11 cellular contexts compared by ENCODE assay signal in genomic region chr11:995752-996420, GRCh38. TPM values are rescaled to one million over a fixed set of nuclear protein-coding genes. Genes with fewer than 3 reads are reported as not detected.
A peak's percentile ranks its signal among the peaks of the same experiment; 100 is the strongest.
DNase-seq lines count a peak whose midpoint lies in the region; ATAC-seq and TF ChIP-seq lines count a peak whose summit lies in the region.
"Had no signal": no experiment of that assay in that cellular context is flagged by ENCODE, and none has a peak within 500 bp of the region (broad histone marks: within the 10 kb centered on the region; RNA-seq: fewer than 3 reads in every experiment).

No MANE protein-coding gene starts in this region.

- CTCF ChIA-PET in GM10248 (lab: Yijun Ruan, JAX) = interaction anchor here (1.1 to 1.7 kb wide), 3 partner anchors 18 to 63 kb away, joined by 3 to 4 read pairs (median 3); no protein-coding TSS in a partner anchor
- CTCF ChIA-PET in OCI-LY7 (lab: Charles Lee; ENCODE audit: unreplicated experiment) = no interaction called here

- H3K4me1 ChIP-seq in upper lobe of right lung (no peaks in the 10 kb centered on the region), OCI-LY7 (ENCODE audit: insufficient read depth, low read length, poor library complexity, severe bottlenecking) (no peaks in the 10 kb centered on the region)
- H3K4me1 ChIP-seq: adrenal gland had no signal

- intact Hi-C loops in upper lobe of right lung (cut with DNase I) (no loop called here), OCI-LY7 (cut with micrococcal nuclease; ENCODE audit: unreplicated experiment) (no loop called here)

- H2AFZ ChIP-seq in OCI-LY7 (ENCODE audit: low read length) = no peak overlapping the region

- BruUV-seq in OCI-LY7 (replicated peaks; lab: Mats Ljungman, UMichigan) = no TSS peak

- H3K4me2 ChIP-seq in OCI-LY7 (ENCODE audit: low read length) = no peak overlapping the region

- no peaks in the 10 kb centered on the region for H3K9me2 ChIP-seq in OCI-LY7 (ENCODE audit: insufficient read depth, low read length)

- DNase-seq in GM10248 (ENCODE audit: extremely low spot score) (peak; percentile 88), kidney tubule cell (ENCODE audit: low spot score) (peak; percentile 91), upper lobe of right lung (no peak), OCI-LY7 (ENCODE audit: low spot score) (no peak), NCI-H774 (lab: John Stamatoyannopoulos, UW) (no peak), NCI-H2107 (lab: John Stamatoyannopoulos, UW) (no peak)
- DNase-seq: mesendoderm, NCI-H187 treated with DMSO at 0.1 percent for 48 hours had no signal

- no peaks in the 10 kb centered on the region for H3K79me2 ChIP-seq in OCI-LY7 (ENCODE audit: insufficient read depth, low read depth, low read length)

- no peaks in the 10 kb centered on the region for H4K20me1 ChIP-seq in OCI-LY7 (ENCODE audit: insufficient read depth, low read length)

- TF ChIP-seq CTCF in GM10248 (IDR thresholded peaks at IDR 0.05; ENCODE audit: control extremely low read depth, extremely low read depth, low read depth, missing control alignments) = no peak
- no peak for TF ChIP-seq CTCF in upper lobe of right lung (IDR thresholded peaks at IDR 0.05)
- TF ChIP-seq CTCF in OCI-LY7 (conservative IDR thresholded peaks at IDR 0.05; ENCODE audit: low read length) = no peak

- ATAC-seq in GM21515 (IDR thresholded peaks at IDR 0.05; ENCODE audit: unreplicated experiment) (peak; percentile 47), upper lobe of right lung (no peak)

- H3K27me3 ChIP-seq in upper lobe of right lung = no peaks in the 10 kb centered on the region
- H3K27me3 ChIP-seq: adrenal gland had no signal

- H3K27ac ChIP-seq in upper lobe of right lung (no peak overlapping the region), OCI-LY7 (ENCODE audit: low read depth, low read length, poor library complexity, severe bottlenecking) (no peak overlapping the region)
- H3K27ac ChIP-seq: adrenal gland had no signal

- H3K36me3 ChIP-seq in upper lobe of right lung (peaks cover 63% of the 10 kb centered on the region), OCI-LY7 (ENCODE audit: insufficient read depth, low read length) (peaks cover 24% of the 10 kb centered on the region)

- POLR2A ChIA-PET in GM10248 (lab: Yijun Ruan, JAX) = no interaction called here
- POLR2A ChIA-PET in OCI-LY7 (lab: Charles Lee) = no interaction called here

- no peaks in the 10 kb centered on the region for H3K9me3 ChIP-seq in upper lobe of right lung
- H3K9me3 ChIP-seq in OCI-LY7 (ENCODE audit: low read length) = no peaks in the 10 kb centered on the region
- H3K9me3 ChIP-seq: adrenal gland had no signal

- H3K4me3 ChIP-seq in upper lobe of right lung (no peak overlapping the region), OCI-LY7 (ENCODE audit: low read depth, low read length, poor library complexity, severe bottlenecking) (no peak overlapping the region)
- H3K4me3 ChIP-seq: adrenal gland had no signal

TF ChIP-seq in PFSK-1, 5 proteins besides CTCF, POLR2A, EP300 and RAD21:
- TF ChIP-seq POLR2AphosphoS5 (IDR thresholded peaks at IDR 0.05; ENCODE audit: low read depth, low read length) (peak; percentile 34; the same call in 1 of the 2 replicates), SIN3A (IDR thresholded peaks at IDR 0.05; ENCODE audit: borderline replicate concordance, insufficient read depth, low read length) (no peak), FOXP2 (optimal IDR thresholded peaks at IDR 0.05; ENCODE audit: borderline replicate concordance, extremely low read depth, extremely low read length, insufficient read depth) (peak; percentile 21)

RNA-seq across cellular contexts. Expression of gene MUC6, which starts 40.6 kb away (rescaled TPM):
- polyA plus RNA-seq in PFSK-1 (2012; ENCODE audit: insufficient read length, low read depth) = 0.67 TPM
- not detected for total RNA-seq in upper lobe of right lung
- not detected in 2 replicates for total RNA-seq in OCI-LY7 (2014; rRNA removed; shearing (Covaris generic))
- total RNA-seq in OCI-LY7 (2022) = not detected in 2 replicates

Comparison
In these comparisons a context has a peak if more than half of its experiments do, and no peak if none do; other contexts are left out.
1. DNase-seq: peak in GM10248 (single experiment) and kidney tubule cell (single experiment); none in upper lobe of right lung (single experiment), OCI-LY7 (single experiment), NCI-H774 (single experiment) and NCI-H2107 (single experiment).